11 cellular contexts compared by ENCODE assay signal in the genomic region with DNA sequence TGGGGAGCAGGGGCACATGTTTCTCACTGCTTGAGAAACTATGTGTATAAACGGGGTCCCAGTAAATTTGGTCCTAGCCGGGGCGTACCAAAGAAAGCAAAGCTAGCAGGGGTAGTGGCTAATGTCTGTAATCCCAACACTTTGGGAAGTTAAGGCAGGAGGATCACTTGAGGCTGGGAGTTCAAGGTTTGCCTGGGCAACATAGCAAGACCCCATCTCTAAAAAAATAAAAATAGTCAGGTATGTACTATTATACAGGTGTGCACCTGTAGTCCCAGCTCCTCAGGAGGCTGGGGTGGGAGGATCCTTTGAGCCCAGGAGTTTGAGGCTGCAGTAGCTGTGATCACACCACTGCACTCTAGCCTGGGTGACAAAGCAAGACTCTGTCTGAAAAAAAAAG.
A peak's percentile ranks its signal among the peaks of the same experiment; 100 is the strongest.
DNase-seq lines count a peak whose midpoint lies in the region; ATAC-seq and TF ChIP-seq lines count a peak whose summit lies in the region.
"Had no signal": no experiment of that assay in that cellular context is flagged by ENCODE, and none has a peak within 500 bp of the region (broad histone marks: within the 10 kb centered on the region; RNA-seq: fewer than 3 reads in every experiment).

No MANE protein-coding gene starts in this region.

- H3K36me3 ChIP-seq in HUES6 (ENCODE audit: control insufficient read depth, insufficient read depth, low read length) (peaks cover 56% of the 10 kb centered on the region), breast epithelium (no peaks in the 10 kb centered on the region), thoracic aorta (no peaks in the 10 kb centered on the region)

- H3K9me3 Mint-ChIP-seq in memory B cell, result no peaks in the 10 kb centered on the region
- H3K9me3 Mint-ChIP-seq in activated T-cell treated with anti-CD3 and anti-CD28 coated beads, Interleukin-2, amount 50 U/mL, for 24 hours, result no peaks in the 10 kb centered on the region
- no peaks in the 10 kb centered on the region for H3K9me3 Mint-ChIP-seq in stimulated activated effector memory CD8-positive, alpha-beta T cell treated with anti-CD3 and anti-CD28 coated beads, Interleukin-12 subunit alpha, Interleukin-12 subunit beta, amount 100 ng/mL, for 72 hours

- no peak for TF ChIP-seq POLR2A in breast epithelium (IDR thresholded peaks at IDR 0.05)

- H3K4me1 Mint-ChIP-seq in memory B cell, result no peaks in the 10 kb centered on the region
- no peaks in the 10 kb centered on the region for H3K4me1 Mint-ChIP-seq in activated T-cell treated with anti-CD3 and anti-CD28 coated beads, Interleukin-2, amount 50 U/mL, for 24 hours (ENCODE audit: low read depth)
- no peaks in the 10 kb centered on the region for H3K4me1 Mint-ChIP-seq in stimulated activated effector memory CD8-positive, alpha-beta T cell treated with anti-CD3 and anti-CD28 coated beads, Interleukin-12 subunit alpha, Interleukin-12 subunit beta, amount 100 ng/mL, for 72 hours

- no peaks in the 10 kb centered on the region for H3K27me3 Mint-ChIP-seq in memory B cell
- H3K27me3 Mint-ChIP-seq in activated T-cell treated with anti-CD3 and anti-CD28 coated beads, Interleukin-2, amount 50 U/mL, for 24 hours, result no peaks in the 10 kb centered on the region

- no peak for ATAC-seq in memory B cell (ENCODE audit: low read depth)
- ATAC-seq in thoracic aorta (ENCODE audit: insufficient number of reproducible peaks, low FRiP score, low read depth), result no peak
- ATAC-seq in stimulated activated effector memory CD8-positive, alpha-beta T cell treated with anti-CD3 and anti-CD28 coated beads, Interleukin-12 subunit alpha, Interleukin-12 subunit beta, amount 100 ng/mL, for 72 hours, result no peak
- no peak for ATAC-seq in HG02571 (IDR thresholded peaks at IDR 0.05; ENCODE audit: unreplicated experiment)
- ATAC-seq in HG03108 (IDR thresholded peaks at IDR 0.05; ENCODE audit: unreplicated experiment), result no peak

- peak overlapping the region; percentile 89 for H3K27ac ChIP-seq in HUES6 (ENCODE audit: low read depth, low read length)
- H3K27ac ChIP-seq in breast epithelium, result peak overlapping the region; percentile 89 to 91
- peak overlapping the region; percentile 68 to 81 for H3K27ac ChIP-seq in thoracic aorta
- H3K27ac ChIP-seq: spleen had no signal

- H3K4me3 ChIP-seq in HUES6 (ENCODE audit: low read depth, low read length) (no peak overlapping the region), breast epithelium (no peak overlapping the region), thoracic aorta (no peak overlapping the region)
- H3K4me3 ChIP-seq: spleen had no signal

- peaks cover 6% of the 10 kb centered on the region; the same call in 1 of the 2 replicates for H3K9me3 ChIP-seq in HUES6 (ENCODE audit: control insufficient read depth, insufficient read depth, low read depth, low read length)
- H3K9me3 ChIP-seq in breast epithelium, result no peaks in the 10 kb centered on the region
- H3K9me3 ChIP-seq in thoracic aorta, result no peaks in the 10 kb centered on the region

- no peak overlapping the region for H3K4me3 Mint-ChIP-seq in memory B cell
- H3K4me3 Mint-ChIP-seq in activated T-cell treated with anti-CD3 and anti-CD28 coated beads, Interleukin-2, amount 50 U/mL, for 24 hours, result no peak overlapping the region
- no peak overlapping the region for H3K4me3 Mint-ChIP-seq in stimulated activated effector memory CD8-positive, alpha-beta T cell treated with anti-CD3 and anti-CD28 coated beads, Interleukin-12 subunit alpha, Interleukin-12 subunit beta, amount 100 ng/mL, for 72 hours

- DNase-seq in breast epithelium (ENCODE audit: low spot score in 2 of 2), result no peak
- no peak for DNase-seq in memory B cell (ENCODE audit: low spot score in 2 of 2)
- DNase-seq in thoracic aorta (ENCODE audit: low spot score), result no peak
- DNase-seq in activated T-cell treated with anti-CD3 and anti-CD28 coated beads, Interleukin-2, amount 50 U/mL, for 24 hours, result no peak
- no peak for DNase-seq in stimulated activated effector memory CD8-positive, alpha-beta T cell treated with anti-CD3 and anti-CD28 coated beads, Interleukin-12 subunit alpha, Interleukin-12 subunit beta, amount 100 ng/mL, for 72 hours (ENCODE audit: low spot score in 2 of 2)
- DNase-seq: activated CD4-positive, alpha-beta T cell treated with anti-CD3 and anti-CD28 coated beads for 4 hours; activated T-cell treated with anti-CD3 and anti-CD28 coated beads for 4 hours; spleen had no signal

- intact Hi-C loops in breast epithelium (cut with DNase I; ENCODE audit: low total_unique reads), result no loop called here

- H3K27me3 ChIP-seq in HUES6 (ENCODE audit: control insufficient read depth, insufficient read depth, low read length) (no peaks in the 10 kb centered on the region), breast epithelium (no peaks in the 10 kb centered on the region), thoracic aorta (replicated peaks; ENCODE audit: insufficient read depth) (no peaks in the 10 kb centered on the region)
- H3K27me3 ChIP-seq: spleen had no signal

- TF ChIP-seq CTCF in breast epithelium (IDR thresholded peaks at IDR 0.05) (no peak), thoracic aorta (IDR thresholded peaks at IDR 0.05) (no peak)

- H3K27ac Mint-ChIP-seq in memory B cell, result peak overlapping the region; percentile 23
- H3K27ac Mint-ChIP-seq in activated T-cell treated with anti-CD3 and anti-CD28 coated beads, Interleukin-2, amount 50 U/mL, for 24 hours, result no peak overlapping the region
- no peak overlapping the region for H3K27ac Mint-ChIP-seq in stimulated activated effector memory CD8-positive, alpha-beta T cell treated with anti-CD3 and anti-CD28 coated beads, Interleukin-12 subunit alpha, Interleukin-12 subunit beta, amount 100 ng/mL, for 72 hours

- H3K36me3 Mint-ChIP-seq in memory B cell, result peaks cover 10% of the 10 kb centered on the region
- no peaks in the 10 kb centered on the region for H3K36me3 Mint-ChIP-seq in activated T-cell treated with anti-CD3 and anti-CD28 coated beads, Interleukin-2, amount 50 U/mL, for 24 hours (ENCODE audit: low read depth)
- no peaks in the 10 kb centered on the region for H3K36me3 Mint-ChIP-seq in stimulated activated effector memory CD8-positive, alpha-beta T cell treated with anti-CD3 and anti-CD28 coated beads, Interleukin-12 subunit alpha, Interleukin-12 subunit beta, amount 100 ng/mL, for 72 hours

- H3K9ac ChIP-seq in HUES6 (ENCODE audit: low read length), result peak overlapping the region; percentile 78

- H3K4me1 ChIP-seq in HUES6 (ENCODE audit: control insufficient read depth, insufficient read depth, low read length), result peaks cover 43% of the 10 kb centered on the region
- peaks cover 0 to 11% of the 10 kb centered on the region in 2 donors for H3K4me1 ChIP-seq in breast epithelium
- peaks cover 39 to 68% of the 10 kb centered on the region in 2 donors for H3K4me1 ChIP-seq in thoracic aorta (ENCODE audit: control insufficient read depth in 1 of 2, low read depth in 2 of 2)
- H3K4me1 ChIP-seq: spleen had no signal
